In the genomic region with DNA sequence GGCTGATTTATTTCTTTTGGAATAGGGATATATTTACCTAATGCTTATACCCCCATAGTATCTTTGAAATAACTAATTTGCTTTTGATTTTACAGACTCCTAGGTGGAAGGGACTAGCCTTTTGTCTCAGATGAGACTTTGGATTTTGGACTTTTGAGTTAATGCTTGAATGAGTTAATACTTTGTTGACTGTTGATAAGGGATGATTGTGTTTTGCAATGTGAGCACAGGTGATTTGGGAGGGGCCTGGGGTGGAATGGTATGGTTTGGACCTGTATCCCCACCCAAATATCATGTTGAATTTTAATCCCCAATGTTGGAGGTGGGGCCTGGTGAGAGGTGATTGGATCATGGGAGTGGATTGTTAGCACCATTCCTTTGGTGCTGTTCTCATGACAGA, we compare ENCODE assay signal across 27 cellular contexts. TPM values are rescaled to one million over a fixed set of nuclear protein-coding genes. Genes with fewer than 3 reads are reported as not detected.
"Had no signal": no experiment of that assay in that cellular context is flagged by ENCODE, and none has a peak within 500 bp of the region (broad histone marks: within the 10 kb centered on the region; RNA-seq: fewer than 3 reads in every experiment).

No MANE protein-coding gene starts in this region.

- ATAC-seq: heart right ventricle; left lung; naive thymus-derived CD4-positive, alpha-beta T cell; natural killer cell treated with Interleukin-12 subunit alpha and Interleukin-12 subunit beta and Interleukin-15 and Interleukin-18, amount 100 ng/mL, for 72 hours; sciatic nerve; stimulated activated effector memory CD8-positive, alpha-beta T cell treated with anti-CD3 and anti-CD28 coated beads, Interleukin-12 subunit alpha, Interleukin-12 subunit beta, amount 100 ng/mL, for 72 hours; stimulated activated naive CD8-positive, alpha-beta T cell treated with anti-CD3 and anti-CD28 coated beads, Interleukin-15, amount 100 ng/mL, for 72 hours had no signal

- H3K36me3 Mint-ChIP-seq: stimulated activated effector memory CD8-positive, alpha-beta T cell treated with anti-CD3 and anti-CD28 coated beads, Interleukin-12 subunit alpha, Interleukin-12 subunit beta, amount 100 ng/mL, for 72 hours had no signal

- H3K27me3 ChIP-seq: hepatocyte, left lung, ovary, right atrium auricular region, spleen, testis, thyroid gland, transverse colon, upper lobe of left lung had no signal

- H3K27me3 Mint-ChIP-seq: naive thymus-derived CD4-positive, alpha-beta T cell; progenitor cell of endocrine pancreas; stimulated activated naive CD8-positive, alpha-beta T cell treated with anti-CD3 and anti-CD28 coated beads, Interleukin-15, amount 100 ng/mL, for 72 hours had no signal

- H3K4me1 ChIP-seq: heart right ventricle, left lung, right atrium auricular region, spleen, testis, thyroid gland, transverse colon, upper lobe of left lung had no signal

- H3K4me3 Mint-ChIP-seq: mesothelial cell of epicardium; naive thymus-derived CD4-positive, alpha-beta T cell; natural killer cell treated with Interleukin-12 subunit alpha and Interleukin-12 subunit beta and Interleukin-15 and Interleukin-18, amount 100 ng/mL, for 72 hours; stimulated activated effector memory CD8-positive, alpha-beta T cell treated with anti-CD3 and anti-CD28 coated beads, Interleukin-12 subunit alpha, Interleukin-12 subunit beta, amount 100 ng/mL, for 72 hours; stimulated activated naive CD8-positive, alpha-beta T cell treated with anti-CD3 and anti-CD28 coated beads, Interleukin-15, amount 100 ng/mL, for 72 hours had no signal

- H3K36me3 ChIP-seq: heart right ventricle, left lung, ovary, right atrium auricular region, thyroid gland, transverse colon, upper lobe of left lung had no signal

- H3K27ac Mint-ChIP-seq: mesothelial cell of epicardium; natural killer cell treated with Interleukin-12 subunit alpha and Interleukin-12 subunit beta and Interleukin-15 and Interleukin-18, amount 100 ng/mL, for 72 hours; progenitor cell of endocrine pancreas; stimulated activated effector memory CD8-positive, alpha-beta T cell treated with anti-CD3 and anti-CD28 coated beads, Interleukin-12 subunit alpha, Interleukin-12 subunit beta, amount 100 ng/mL, for 72 hours; stimulated activated naive CD8-positive, alpha-beta T cell treated with anti-CD3 and anti-CD28 coated beads, Interleukin-15, amount 100 ng/mL, for 72 hours had no signal

- H3K4me1 Mint-ChIP-seq: stimulated activated effector memory CD8-positive, alpha-beta T cell treated with anti-CD3 and anti-CD28 coated beads, Interleukin-12 subunit alpha, Interleukin-12 subunit beta, amount 100 ng/mL, for 72 hours; stimulated activated naive CD8-positive, alpha-beta T cell treated with anti-CD3 and anti-CD28 coated beads, Interleukin-15, amount 100 ng/mL, for 72 hours had no signal

- H3K4me3 ChIP-seq: heart right ventricle, hepatocyte, left lung, lung, ovary, right atrium auricular region, skin epidermis, spleen, testis, thyroid gland, transverse colon, upper lobe of left lung had no signal

- H3K27ac ChIP-seq: heart right ventricle, hepatocyte, left lung, ovary, right atrium auricular region, skin epidermis, spleen, testis, thyroid gland, transverse colon, upper lobe of left lung had no signal

- H3K9me3 ChIP-seq: testis, thyroid gland, transverse colon had no signal

- FAIRE-seq: urothelium cell line had no signal

- DNase-seq: heart right ventricle; islet precursor cell; left lung; mesendoderm; naive thymus-derived CD4-positive, alpha-beta T cell; ovary; spleen; stimulated activated CD4-positive, alpha-beta T cell treated with anti-CD3 and anti-CD28 coated beads, Interleukin-4, amount 100 ng/mL, for 24 hours; stimulated activated naive CD4-positive, alpha-beta T cell treated with Interleukin-2 at 50 U/mL for 16 hours; stimulated activated naive CD8-positive, alpha-beta T cell treated with anti-CD3 and anti-CD28 coated beads, Interleukin-15, amount 100 ng/mL, for 72 hours; substantia nigra; testis; thyroid gland; transverse colon; upper lobe of left lung had no signal

RNA-seq across cellular contexts. Expression of gene ZC3H12B, which starts 59.0 kb away (rescaled TPM):
- total RNA-seq: myocyte, pulmonary artery endothelial cell had no signal
